20 cellular contexts compared by ENCODE assay signal in the genomic region with DNA sequence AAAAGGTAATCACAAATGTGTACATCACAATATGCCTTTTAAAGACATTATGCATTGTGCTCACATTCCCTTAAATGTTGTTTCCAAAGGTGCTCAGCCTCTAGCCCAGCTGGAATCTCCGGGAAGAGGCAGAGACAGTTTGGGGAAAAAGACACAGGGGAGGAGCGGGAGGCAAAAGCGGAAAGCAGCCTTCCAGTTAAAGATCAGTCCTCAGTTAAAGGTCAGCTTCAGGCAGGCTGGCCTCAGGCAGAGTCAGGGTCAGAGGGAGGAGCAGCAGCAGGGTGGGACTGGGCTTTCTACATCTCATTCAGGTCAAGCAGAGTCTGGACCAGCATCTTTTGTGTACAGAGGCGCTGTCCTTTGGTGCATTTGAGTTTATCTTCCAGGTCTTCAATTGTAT.
"Had no signal": no experiment of that assay in that cellular context is flagged by ENCODE, and none has a peak within 500 bp of the region (broad histone marks: within the 10 kb centered on the region; RNA-seq: fewer than 3 reads in every experiment).

No MANE protein-coding gene starts in this region.

- H3K36me3 ChIP-seq: suprapubic skin, transverse colon, uterus had no signal

- H3K4me3 ChIP-seq: hepatocyte, suprapubic skin, transverse colon, uterus had no signal

- H2AFZ ChIP-seq: hepatocyte, parathyroid adenoma had no signal

- H3K9ac ChIP-seq: parathyroid adenoma had no signal

- ATAC-seq: foreskin keratinocyte; sciatic nerve; stimulated activated naive CD8-positive, alpha-beta T cell treated with anti-CD3 and anti-CD28 coated beads, Interleukin-15, amount 100 ng/mL, for 72 hours had no signal

- H3K9me3 Mint-ChIP-seq: nephron; stimulated activated effector memory CD8-positive, alpha-beta T cell treated with anti-CD3 and anti-CD28 coated beads, Interleukin-12 subunit alpha, Interleukin-12 subunit beta, amount 100 ng/mL, for 72 hours; stimulated activated naive CD8-positive, alpha-beta T cell treated with anti-CD3 and anti-CD28 coated beads, Interleukin-15, amount 100 ng/mL, for 72 hours had no signal

- DNase-seq: activated CD4-positive, CD25-positive, alpha-beta regulatory T cell treated with anti-CD3 and anti-CD28 coated beads, Interleukin-2, amount 50 U/mL, for 72 hours; activated naive CD4-positive, alpha-beta T cell treated with Interleukin-2 at 50 U/mL for 16 hours; activated naive CD8-positive, alpha-beta T cell treated with anti-CD3 and anti-CD28 coated beads, Interleukin-2, amount 10 ng/mL, durations not matched to agents 7 days and 5 days; activated T-cell treated with anti-CD3 and anti-CD28 coated beads, Interleukin-2, amount 50 U/mL, for 48 hours; amygdala; effector CD4-positive, alpha-beta T cell; foreskin keratinocyte; nucleus accumbens; small intestine; stimulated activated CD4-positive, alpha-beta T cell treated with anti-CD3 and anti-CD28 coated beads, Interleukin-2, amount 100 ng/mL, for 24 hours; stimulated activated naive CD8-positive, alpha-beta T cell treated with anti-CD3 and anti-CD28 coated beads, Interleukin-15, amount 100 ng/mL, for 72 hours; transverse colon; uterus had no signal

- H3K27me3 ChIP-seq: foreskin keratinocyte, hepatocyte, suprapubic skin, transverse colon, uterus had no signal

- H3K27ac ChIP-seq: foreskin keratinocyte, hepatocyte, parathyroid adenoma, suprapubic skin, transverse colon, uterus had no signal

- H3K4me3 Mint-ChIP-seq: activated naive CD8-positive, alpha-beta T cell treated with anti-CD3 and anti-CD28 coated beads, Interleukin-2, amount 10 ng/mL, durations not matched to agents 7 days and 5 days; memory B cell; nephron; stimulated activated effector memory CD8-positive, alpha-beta T cell treated with anti-CD3 and anti-CD28 coated beads, Interleukin-12 subunit alpha, Interleukin-12 subunit beta, amount 100 ng/mL, for 72 hours; stimulated activated naive CD8-positive, alpha-beta T cell treated with anti-CD3 and anti-CD28 coated beads, Interleukin-15, amount 100 ng/mL, for 72 hours had no signal

- H3K27ac Mint-ChIP-seq: activated naive CD8-positive, alpha-beta T cell treated with anti-CD3 and anti-CD28 coated beads, Interleukin-2, amount 10 ng/mL, durations not matched to agents 7 days and 5 days; memory B cell; stimulated activated effector memory CD8-positive, alpha-beta T cell treated with anti-CD3 and anti-CD28 coated beads, Interleukin-12 subunit alpha, Interleukin-12 subunit beta, amount 100 ng/mL, for 72 hours had no signal

- H3K4me1 ChIP-seq: parathyroid adenoma, uterus had no signal

- H3K4me2 ChIP-seq: hepatocyte had no signal

- H3K36me3 Mint-ChIP-seq: stimulated activated effector memory CD8-positive, alpha-beta T cell treated with anti-CD3 and anti-CD28 coated beads, Interleukin-12 subunit alpha, Interleukin-12 subunit beta, amount 100 ng/mL, for 72 hours had no signal

- H3K9me3 ChIP-seq: suprapubic skin, transverse colon, uterus had no signal
